In genomic region chr2:135985018-135985825, GRCh38 we compare ENCODE assay signal across 8 cellular contexts. TPM values are rescaled to one million over a fixed set of nuclear protein-coding genes. Genes with fewer than 3 reads are reported as not detected.
DNase-seq lines count a peak whose midpoint lies in the region; ATAC-seq, FAIRE-seq and TF ChIP-seq lines count a peak whose summit lies in the region.

TSS of gene DARS1 (minus strand) at chr2:135985626. CDS start at chr2:135985468, 158 bp downstream.

- TF ChIP-seq CTCF in WI38 (IDR thresholded peaks at IDR 0.05; ENCODE audit: low read depth, low read length) = no peak
- TF ChIP-seq CTCF in bronchial epithelial cell (IDR thresholded peaks at IDR 0.05; ENCODE audit: insufficient read depth, low read length, severe bottlenecking) = no peak

- no peaks in the 10 kb centered on the region for H3K9me3 ChIP-seq in small intestine (ENCODE audit: control insufficient read depth, low read depth)

- WGBS in small intestine, 3 donors = 0 to 1% (median 1%) methylated on average over 54 to 64 of the region's 64 CpGs

- H3K27me3 ChIP-seq in bronchial epithelial cell (ENCODE audit: control insufficient read depth, insufficient read depth, low read length) (no peaks in the 10 kb centered on the region), small intestine (ENCODE audit: control insufficient read depth in 2 of 2, insufficient read depth in 2 of 2, low read length in 2 of 2) (no peaks in the 10 kb centered on the region)

- H3K36me3 ChIP-seq in bronchial epithelial cell (ENCODE audit: control insufficient read depth, insufficient read depth, low read length) (peaks cover 4% of the 10 kb centered on the region), small intestine (ENCODE audit: control insufficient read depth in 2 of 2, insufficient read depth in 2 of 2, low read length in 2 of 2) (peaks cover 0 to 2% of the 10 kb centered on the region in 2 donors)

- H3K4me3 ChIP-seq in WI38 (ENCODE audit: low read depth, low read length) (peak within 1 kb of the TSS; percentile 97), bronchial epithelial cell (ENCODE audit: low read depth, low read length) (peak within 1 kb of the TSS; percentile 85), small intestine (ENCODE audit: low read depth in 1 of 2, low read length in 2 of 2) (peak within 1 kb of the TSS; percentile 82 to 92)

- H3K4me1 ChIP-seq in small intestine (ENCODE audit: control insufficient read depth in 2 of 2, insufficient read depth in 1 of 2, low read depth in 1 of 2, low read length in 1 of 2) = peaks cover 0 to 4% of the 10 kb centered on the region in 2 donors

- FAIRE-seq in bronchial epithelial cell (lab: Jason Lieb, UNC) = no peak
- FAIRE-seq in small intestine (lab: Jason Lieb, UNC) = no peak

- ATAC-seq in GM18909 (IDR thresholded peaks at IDR 0.05; ENCODE audit: poor library complexity, unreplicated experiment) = peak; percentile 83
- peak; percentile 77 for ATAC-seq in HG03159 (IDR thresholded peaks at IDR 0.05; ENCODE audit: unreplicated experiment)

- H3K27ac ChIP-seq in small intestine (ENCODE audit: low read depth in 1 of 2, low read length in 1 of 2) = peak within 1 kb of the TSS; percentile 94 to 100

- DNase-seq in AG08396 (ENCODE audit: low spot score) (peak; percentile 96), NCI-H2227 (lab: John Stamatoyannopoulos, UW; ENCODE audit: unreplicated experiment) (peak; percentile 99), bronchial epithelial cell (ENCODE audit: low read depth) (peak; percentile 90), iPS-NIHi11 (ENCODE audit: low spot score) (peak; percentile 97), small intestine (peak; percentile 91)

RNA-seq across cellular contexts. Expression of gene DARS1, which starts in this region (rescaled TPM):
- total RNA-seq in bronchial epithelial cell = 106 and 111 TPM in 2 replicates
- 10 to 100 TPM; 27.8 to 38.3 (median 28.0) TPM for polyA plus RNA-seq in small intestine

Comparison
In these comparisons a context has a peak if more than half of its experiments do, and no peak if none do; other contexts are left out.
1. Peak in every context shown above with its lines: DNase-seq, ATAC-seq, H3K4me3 ChIP-seq and H3K27ac ChIP-seq.